8 cellular contexts compared by ENCODE assay signal in the genomic region with DNA sequence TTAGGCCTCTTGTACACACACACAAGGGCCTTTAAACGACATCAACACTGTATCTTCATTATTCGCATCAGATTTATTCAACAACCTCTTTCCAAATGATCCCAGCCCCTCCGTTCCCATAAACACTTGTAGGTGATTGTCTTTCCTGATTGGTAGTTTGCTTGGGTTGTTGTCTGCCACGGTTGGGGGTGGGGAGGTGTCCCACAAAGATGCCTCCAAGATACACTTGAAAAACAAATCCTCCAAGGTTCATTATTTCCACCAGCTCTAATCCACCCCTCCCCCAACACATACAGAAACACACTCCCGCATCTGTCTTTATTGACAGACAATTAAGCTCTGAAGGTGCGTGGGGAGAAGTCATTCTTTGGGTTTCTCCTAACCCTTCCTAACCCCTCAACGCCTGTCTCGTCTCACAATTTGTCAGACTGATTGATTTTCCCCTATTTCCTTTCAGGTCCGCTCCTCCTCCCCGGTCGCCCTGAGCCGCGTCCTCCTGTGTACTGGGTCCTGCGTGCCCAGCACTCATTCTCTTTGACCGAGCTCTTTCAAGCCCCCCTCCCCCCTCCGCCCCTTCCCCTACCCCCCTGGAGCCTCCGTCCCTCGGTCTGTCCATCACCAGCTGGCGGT. TPM values are rescaled to one million over a fixed set of nuclear protein-coding genes. Genes with fewer than 3 reads are reported as not detected.
DNase-seq lines count a peak whose midpoint lies in the region; ATAC-seq lines count a peak whose summit lies in the region.

No MANE protein-coding gene starts in this region.

- H3K4me3 Mint-ChIP-seq in central memory CD8-positive, alpha-beta T cell: peak overlapping the region; percentile 84
- peak overlapping the region; percentile 90 for H3K4me3 Mint-ChIP-seq in stimulated activated naive CD8-positive, alpha-beta T cell treated with anti-CD3 and anti-CD28 coated beads, Interleukin-15, Interleukin-2, amounts not matched to agents 100 ng/mL and 50 ng/mL, for 24 hours

- DNase-seq in activated effector memory CD4-positive, alpha-beta T cell treated with anti-CD3 and anti-CD28 coated beads, Interleukin-2, amount 50 U/mL, for 16 hours: peak; percentile 75
- no peak for DNase-seq in activated effector memory CD4-positive, alpha-beta T cell treated with Interleukin-2 at 50 U/mL for 16 hours
- DNase-seq in SK-MEL-5 (ENCODE audit: low read depth, low spot score) (peak; percentile 28), left lobe of liver (ENCODE audit: low spot score) (no peak), GM19238 (ENCODE audit: insufficient read length, low spot score) (no peak)
- peak in 1 of 2 donors; percentile 19 for DNase-seq in central memory CD8-positive, alpha-beta T cell (ENCODE audit: low spot score in 2 of 2)

- peaks cover 57% of the 10 kb centered on the region for H3K4me1 Mint-ChIP-seq in central memory CD8-positive, alpha-beta T cell
- peaks cover 64% of the 10 kb centered on the region for H3K4me1 Mint-ChIP-seq in stimulated activated naive CD8-positive, alpha-beta T cell treated with anti-CD3 and anti-CD28 coated beads, Interleukin-15, Interleukin-2, amounts not matched to agents 100 ng/mL and 50 ng/mL, for 24 hours (ENCODE audit: low read depth)

- H3K9me3 Mint-ChIP-seq in central memory CD8-positive, alpha-beta T cell: no peaks in the 10 kb centered on the region
- no peaks in the 10 kb centered on the region for H3K9me3 Mint-ChIP-seq in stimulated activated naive CD8-positive, alpha-beta T cell treated with anti-CD3 and anti-CD28 coated beads, Interleukin-15, Interleukin-2, amounts not matched to agents 100 ng/mL and 50 ng/mL, for 24 hours

- H3K27me3 Mint-ChIP-seq in central memory CD8-positive, alpha-beta T cell: no peaks in the 10 kb centered on the region
- H3K27me3 Mint-ChIP-seq in stimulated activated naive CD8-positive, alpha-beta T cell treated with anti-CD3 and anti-CD28 coated beads, Interleukin-15, Interleukin-2, amounts not matched to agents 100 ng/mL and 50 ng/mL, for 24 hours: no peaks in the 10 kb centered on the region

- peaks cover 42% of the 10 kb centered on the region for H3K36me3 Mint-ChIP-seq in central memory CD8-positive, alpha-beta T cell (ENCODE audit: insufficient read depth)
- peaks cover 44% of the 10 kb centered on the region for H3K36me3 Mint-ChIP-seq in stimulated activated naive CD8-positive, alpha-beta T cell treated with anti-CD3 and anti-CD28 coated beads, Interleukin-15, Interleukin-2, amounts not matched to agents 100 ng/mL and 50 ng/mL, for 24 hours (ENCODE audit: low read depth)

- ATAC-seq in central memory CD8-positive, alpha-beta T cell (replicated peaks; ENCODE audit: extremely low read depth, poor library complexity, severe bottlenecking): no peak
- peak; percentile 8 for ATAC-seq in left lobe of liver
- no peak for ATAC-seq in GM19395 (IDR thresholded peaks at IDR 0.05; ENCODE audit: unreplicated experiment)

- H3K27ac Mint-ChIP-seq in central memory CD8-positive, alpha-beta T cell (ENCODE audit: low read depth): peak overlapping the region; percentile 82
- peak overlapping the region; percentile 89 for H3K27ac Mint-ChIP-seq in stimulated activated naive CD8-positive, alpha-beta T cell treated with anti-CD3 and anti-CD28 coated beads, Interleukin-15, Interleukin-2, amounts not matched to agents 100 ng/mL and 50 ng/mL, for 24 hours

- in situ Hi-C loops in SK-MEL-5 (cut with HindIII; ENCODE audit: low pct_unique_long_range_greater_than_20kb, low sequenced_read_pairs): no loop called here

RNA-seq across cellular contexts. Expression of a gene that starts 1.4 kb away (rescaled TPM):
- 40.3 and 44.4 TPM in 2 replicates for total RNA-seq in SK-MEL-5 (2014; rRNA removed; shearing (Covaris generic))
- polyA plus RNA-seq in SK-MEL-5 (2015; cell fraction: cytosol; rRNA removed): 47.7 and 68.8 TPM in 2 replicates
- 88.8 and 94.5 TPM in 2 replicates for polyA plus RNA-seq in SK-MEL-5 (2015; cell fraction: nucleus; rRNA removed)
- total RNA-seq in left lobe of liver: 27.2 TPM

Comparison
In these comparisons a context has a peak if more than half of its experiments do, and no peak if none do; other contexts are left out.
1. DNase-seq: peak in activated effector memory CD4-positive, alpha-beta T cell treated with anti-CD3 and anti-CD28 coated beads, Interleukin-2, amount 50 U/mL, for 16 hours (single experiment) and SK-MEL-5 (single experiment); none in activated effector memory CD4-positive, alpha-beta T cell treated with Interleukin-2 at 50 U/mL for 16 hours (single experiment), left lobe of liver (single experiment) and GM19238 (single experiment).